ENCODE assay signal across 17 cellular contexts in genomic region chr21:15823486-15824150, GRCh38.
DNase-seq lines count a peak whose midpoint lies in the region; ATAC-seq and TF ChIP-seq lines count a peak whose summit lies in the region.
"Had no signal": no experiment of that assay in that cellular context is flagged by ENCODE, and none has a peak within 500 bp of the region (broad histone marks: within the 10 kb centered on the region; RNA-seq: fewer than 3 reads in every experiment).

No MANE protein-coding gene starts in this region.

- H3K27ac Mint-ChIP-seq in activated naive CD8-positive, alpha-beta T cell treated with anti-CD3 and anti-CD28 coated beads, Interleukin-2, amount 50 U/mL, for 24 hours, result peak overlapping the region; percentile 34
- H3K27ac Mint-ChIP-seq: progenitor cell of endocrine pancreas had no signal

- peak; percentile 21 for DNase-seq in activated gamma-delta T cell treated with Interleukin-2 at 50 U/mL for 16 hours
- DNase-seq in activated gamma-delta T cell (lab: John Stamatoyannopoulos, UW), result no peak
- DNase-seq in T follicular helper cell (ENCODE audit: low read depth), result peak; percentile 0
- no peak for DNase-seq in activated naive CD8-positive, alpha-beta T cell treated with anti-CD3 and anti-CD28 coated beads, Interleukin-2, amount 50 U/mL, for 24 hours
- DNase-seq in gastrocnemius medialis, result no peak
- no peak for DNase-seq in lower leg skin (ENCODE audit: low spot score in 2 of 2)
- DNase-seq in T-helper 9 cell, result no peak
- DNase-seq: ACHN, foreskin melanocyte, hippocampal formation, MG63, NCI-H1436, NCI-H510A treated with DMSO at 0.1 percent for 48 hours, uterus had no signal

- H3K27me3 Mint-ChIP-seq in activated naive CD8-positive, alpha-beta T cell treated with anti-CD3 and anti-CD28 coated beads, Interleukin-2, amount 50 U/mL, for 24 hours, result no peaks in the 10 kb centered on the region
- H3K27me3 Mint-ChIP-seq: progenitor cell of endocrine pancreas had no signal

- ATAC-seq in activated naive CD8-positive, alpha-beta T cell treated with anti-CD3 and anti-CD28 coated beads, Interleukin-2, amount 50 U/mL, for 24 hours, result no peak
- ATAC-seq in gastrocnemius medialis (no peak), HG02610 (IDR thresholded peaks at IDR 0.05; ENCODE audit: unreplicated experiment) (no peak)

- H3K4me3 Mint-ChIP-seq in activated naive CD8-positive, alpha-beta T cell treated with anti-CD3 and anti-CD28 coated beads, Interleukin-2, amount 50 U/mL, for 24 hours, result no peak overlapping the region

- no peak overlapping the region for H3K4me3 ChIP-seq in gastrocnemius medialis
- H3K4me3 ChIP-seq in lower leg skin (ENCODE audit: low read depth, poor library complexity, severe bottlenecking), result no peak overlapping the region
- H3K4me3 ChIP-seq: BLaER1 treated with 17β-estradiol and CSF1 and Interleukin-3, amounts not matched to agents 10 nM and 100 nM; MG63; uterus had no signal

- H3K27ac ChIP-seq in gastrocnemius medialis, result peak overlapping the region; percentile 85 to 92 (median 88)
- H3K27ac ChIP-seq: BLaER1 treated with 17β-estradiol and CSF1 and Interleukin-3, amounts not matched to agents 10 nM and 100 nM; uterus had no signal

- TF ChIP-seq CTCF in gastrocnemius medialis (IDR thresholded peaks at IDR 0.05 in 4 of 5, conservative IDR thresholded peaks at IDR 0.05 in 1 of 5), result no peak
- no peak for TF ChIP-seq CTCF in lower leg skin (IDR thresholded peaks at IDR 0.05)

- H3K4me1 ChIP-seq in gastrocnemius medialis, result peaks cover 24 to 30% of the 10 kb centered on the region in 2 donors

- peaks cover 0 to 12% of the 10 kb centered on the region in 2 donors for H3K36me3 ChIP-seq in gastrocnemius medialis
- H3K36me3 ChIP-seq: uterus had no signal

- no peaks in the 10 kb centered on the region for H3K9me3 Mint-ChIP-seq in activated naive CD8-positive, alpha-beta T cell treated with anti-CD3 and anti-CD28 coated beads, Interleukin-2, amount 50 U/mL, for 24 hours

- 94 to 95% methylated on average over 4 of the region's 4 CpGs for WGBS in lower leg skin, 2 donors

- H3K36me3 Mint-ChIP-seq in activated naive CD8-positive, alpha-beta T cell treated with anti-CD3 and anti-CD28 coated beads, Interleukin-2, amount 50 U/mL, for 24 hours (ENCODE audit: low read depth), result peaks cover 36% of the 10 kb centered on the region

- TF ChIP-seq POLR2A in gastrocnemius medialis (IDR thresholded peaks at IDR 0.05) (no peak), lower leg skin (IDR thresholded peaks at IDR 0.05) (no peak)

- peaks cover 30% of the 10 kb centered on the region for H3K4me1 Mint-ChIP-seq in activated naive CD8-positive, alpha-beta T cell treated with anti-CD3 and anti-CD28 coated beads, Interleukin-2, amount 50 U/mL, for 24 hours

- intact Hi-C loops in gastrocnemius medialis (cut with DNase I; ENCODE audit: low total_unique reads) (loop anchor here (2.0 kb wide), 1 partner anchor 13 kb away; no protein-coding TSS in a partner anchor), lower leg skin (cut with DNase I; ENCODE audit: low total_unique reads) (no loop called here)

- H3K9me3 ChIP-seq in gastrocnemius medialis, result no peaks in the 10 kb centered on the region
- H3K9me3 ChIP-seq: BLaER1 treated with 17β-estradiol and CSF1 and Interleukin-3, amounts not matched to agents 10 nM and 100 nM; MG63; uterus had no signal

- no peaks in the 10 kb centered on the region for H3K27me3 ChIP-seq in gastrocnemius medialis
- H3K27me3 ChIP-seq: BLaER1 treated with 17β-estradiol and CSF1 and Interleukin-3, amounts not matched to agents 10 nM and 100 nM; MG63; uterus had no signal

- in situ Hi-C loops in gastrocnemius medialis (cut with MboI; ENCODE audit: low sequenced_read_pairs in 4 of 4), result loop anchor here in 2 of 4 donors (10.0 kb wide), 1 partner anchor 89 kb away; no protein-coding TSS in a partner anchor

Comparison
In these comparisons a context has a peak if more than half of its experiments do, and no peak if none do; other contexts are left out.
1. DNase-seq: peak in activated gamma-delta T cell treated with Interleukin-2 at 50 U/mL for 16 hours (single experiment) and T follicular helper cell (single experiment); none in activated gamma-delta T cell (single experiment), activated naive CD8-positive, alpha-beta T cell treated with anti-CD3 and anti-CD28 coated beads, Interleukin-2, amount 50 U/mL, for 24 hours (single experiment), gastrocnemius medialis (0 of 2), lower leg skin (0 of 2) and T-helper 9 cell (single experiment).